ENCODE assay signal across 8 cellular contexts in genomic region chr2:40244251-40245010, GRCh38.
DNase-seq lines count a peak whose midpoint lies in the region; ATAC-seq and TF ChIP-seq lines count a peak whose summit lies in the region.

No MANE protein-coding gene starts in this region.

- no peaks in the 10 kb centered on the region for H3K36me3 ChIP-seq in SJSA1

- DNase-seq in NCI-H1417 (lab: John Stamatoyannopoulos, UW) (peak; percentile 29 to 72 (median 60)), NCI-H1417 treated with DMSO at 0.1 percent for 48 hours (lab: John Stamatoyannopoulos, UW) (no peak), SJSA1 (ENCODE audit: low read depth in 1 of 2, low spot score in 2 of 2) (peak; percentile 59 to 65), fibroblast of pulmonary artery (ENCODE audit: low read depth) (peak; percentile 77), non-pigmented ciliary epithelial cell (ENCODE audit: low read depth) (peak; percentile 44)

- H3K9me3 ChIP-seq in SJSA1 (replicated peaks): no peaks in the 10 kb centered on the region

- no peaks in the 10 kb centered on the region for H3K27me3 ChIP-seq in SJSA1 (replicated peaks)

- peaks cover 47% of the 10 kb centered on the region for H3K4me1 ChIP-seq in SJSA1 (replicated peaks)

- peak overlapping the region; percentile 32 for H3K27ac ChIP-seq in SJSA1

- peak; percentile 35; the same call in 1 of the 2 replicates for TF ChIP-seq CTCF in LNCAP (IDR thresholded peaks at IDR 0.05)
- TF ChIP-seq CTCF in fibroblast of pulmonary artery (IDR thresholded peaks at IDR 0.05; ENCODE audit: low read length, missing control alignments): peak; percentile 76

- ATAC-seq in GM21515 (IDR thresholded peaks at IDR 0.05; ENCODE audit: unreplicated experiment) (peak; percentile 82), HG03139 (IDR thresholded peaks at IDR 0.05; ENCODE audit: unreplicated experiment) (no peak)

- H3K4me3 ChIP-seq in SJSA1: no peak overlapping the region
- no peak overlapping the region for H3K4me3 ChIP-seq in fibroblast of pulmonary artery (replicated peaks; ENCODE audit: low read depth, low read length)
